ENCODE assay signal across 23 cellular contexts in the genomic region with DNA sequence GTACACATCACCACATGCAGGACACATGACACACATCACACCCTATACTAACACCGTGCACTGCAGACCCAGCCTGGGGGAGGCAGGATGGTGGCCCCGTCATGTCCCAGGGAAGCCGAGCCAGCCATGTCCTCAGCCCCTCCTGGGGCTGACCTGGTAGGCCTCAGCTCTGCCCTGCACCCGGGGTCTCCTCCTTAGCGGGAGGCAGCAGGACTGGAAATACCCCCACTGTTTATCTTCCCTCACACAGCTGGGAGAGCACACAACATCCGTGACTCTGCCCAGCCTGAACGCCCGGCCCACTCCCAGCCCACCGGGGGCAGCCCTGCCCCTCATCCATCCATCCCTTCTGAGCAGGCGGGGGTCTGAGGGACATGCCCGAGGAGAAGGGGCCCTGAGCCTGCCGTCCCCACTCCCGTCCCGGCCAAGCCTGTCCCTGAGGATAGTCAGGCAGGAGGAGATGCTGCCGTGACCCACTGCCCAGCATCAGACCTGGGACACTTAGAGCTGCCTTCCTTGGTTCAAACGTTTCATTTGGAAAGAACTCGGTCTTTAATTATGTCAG.
"Had no signal": no experiment of that assay in that cellular context is flagged by ENCODE, and none has a peak within 500 bp of the region (broad histone marks: within the 10 kb centered on the region; RNA-seq: fewer than 3 reads in every experiment).

No MANE protein-coding gene starts in this region.

- DNase-seq: activated B cell treated with CpG ODN at 0.5 μM for 24 hours; activated CD4-positive, alpha-beta memory T cell treated with anti-CD3 and anti-CD28 coated beads, Interleukin-2, amount 10 ng/mL, durations not matched to agents 7 days and 5 days; activated CD4-positive, alpha-beta T cell treated with anti-CD3 and anti-CD28 coated beads, Interleukin-2, amount 10 ng/mL, durations not matched to agents 24 days and 14 days; activated naive CD4-positive, alpha-beta T cell; adrenal gland; brain microvascular endothelial cell; central memory CD4-positive, alpha-beta T cell; esophagus squamous epithelium; left colon; mammary epithelial cell; midbrain; stimulated activated CD4-positive, alpha-beta T cell treated with anti-CD3 and anti-CD28 coated beads, Interleukin-4, amount 100 ng/mL, for 1 hour; stimulated activated naive CD4-positive, alpha-beta T cell; SW 1271; T-helper 17 cell had no signal

- H3K4me1 ChIP-seq: adrenal gland, ascending aorta, esophagus squamous epithelium, gastroesophageal sphincter, pancreas had no signal

- H3K27ac ChIP-seq: adrenal gland, ascending aorta, brain microvascular endothelial cell, esophagus squamous epithelium, gastroesophageal sphincter, neutrophil, pancreas, SK-N-MC, thoracic aorta had no signal

- H3K9me3 ChIP-seq: adrenal gland, ascending aorta, esophagus squamous epithelium, gastroesophageal sphincter, neutrophil, pancreas, thoracic aorta had no signal

- H3K27me3 ChIP-seq: adrenal gland, ascending aorta, brain microvascular endothelial cell, neutrophil, pancreas had no signal

- H3K4me3 ChIP-seq: adrenal gland, ascending aorta, esophagus squamous epithelium, gastroesophageal sphincter, pancreas, SK-N-MC, thoracic aorta had no signal

- H3K36me3 ChIP-seq: adrenal gland, ascending aorta, brain microvascular endothelial cell, esophagus squamous epithelium, gastroesophageal sphincter, neutrophil, pancreas, thoracic aorta had no signal

- ATAC-seq: gastroesophageal sphincter, left colon, pancreas, T-helper 17 cell had no signal

- FAIRE-seq: colon, islet of Langerhans, pancreas had no signal
